ENCODE assay signal across 1 cellular context in genomic region chr5:119411935-119412623, GRCh38.
TF ChIP-seq lines count a peak whose summit lies in the region.

No MANE protein-coding gene starts in this region.

TF ChIP-seq in HEK293, 187 proteins besides CTCF, POLR2A, EP300 and RAD21 (continued from another document and continues in another):
- TF ChIP-seq, protein P1, sequence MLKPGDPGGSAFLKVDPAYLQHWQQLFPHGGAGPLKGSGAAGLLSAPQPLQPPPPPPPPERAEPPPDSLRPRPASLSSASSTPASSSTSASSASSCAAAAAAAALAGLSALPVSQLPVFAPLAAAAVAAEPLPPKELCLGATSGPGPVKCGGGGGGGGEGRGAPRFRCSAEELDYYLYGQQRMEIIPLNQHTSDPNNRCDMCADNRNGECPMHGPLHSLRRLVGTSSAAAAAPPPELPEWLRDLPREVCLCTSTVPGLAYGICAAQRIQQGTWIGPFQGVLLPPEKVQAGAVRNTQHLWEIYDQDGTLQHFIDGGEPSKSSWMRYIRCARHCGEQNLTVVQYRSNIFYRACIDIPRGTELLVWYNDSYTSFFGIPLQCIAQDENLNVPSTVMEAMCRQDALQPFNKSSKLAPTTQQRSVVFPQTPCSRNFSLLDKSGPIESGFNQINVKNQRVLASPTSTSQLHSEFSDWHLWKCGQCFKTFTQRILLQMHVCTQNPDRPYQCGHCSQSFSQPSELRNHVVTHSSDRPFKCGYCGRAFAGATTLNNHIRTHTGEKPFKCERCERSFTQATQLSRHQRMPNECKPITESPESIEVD (tag by site-specific recombination; IDR thresholded peaks at IDR 0.05), result no peak
- TF ChIP-seq KLF7 (tag by site-specific recombination; IDR thresholded peaks at IDR 0.05; ENCODE audit: borderline replicate concordance), result no peak
- no peak for TF ChIP-seq ZNF701 (tag by site-specific recombination; IDR thresholded peaks at IDR 0.05)
- TF ChIP-seq, protein P2, sequence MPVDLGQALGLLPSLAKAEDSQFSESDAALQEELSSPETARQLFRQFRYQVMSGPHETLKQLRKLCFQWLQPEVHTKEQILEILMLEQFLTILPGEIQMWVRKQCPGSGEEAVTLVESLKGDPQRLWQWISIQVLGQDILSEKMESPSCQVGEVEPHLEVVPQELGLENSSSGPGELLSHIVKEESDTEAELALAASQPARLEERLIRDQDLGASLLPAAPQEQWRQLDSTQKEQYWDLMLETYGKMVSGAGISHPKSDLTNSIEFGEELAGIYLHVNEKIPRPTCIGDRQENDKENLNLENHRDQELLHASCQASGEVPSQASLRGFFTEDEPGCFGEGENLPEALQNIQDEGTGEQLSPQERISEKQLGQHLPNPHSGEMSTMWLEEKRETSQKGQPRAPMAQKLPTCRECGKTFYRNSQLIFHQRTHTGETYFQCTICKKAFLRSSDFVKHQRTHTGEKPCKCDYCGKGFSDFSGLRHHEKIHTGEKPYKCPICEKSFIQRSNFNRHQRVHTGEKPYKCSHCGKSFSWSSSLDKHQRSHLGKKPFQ (tag by site-specific recombination; IDR thresholded peaks at IDR 0.05), result no peak
- no peak for TF ChIP-seq ZBTB11 (tag by site-specific recombination; conservative IDR thresholded peaks at IDR 0.05; ENCODE audit: low read depth)
- TF ChIP-seq ZNF26 (tag by site-specific recombination; IDR thresholded peaks at IDR 0.05), result no peak
- TF ChIP-seq, protein P3, sequence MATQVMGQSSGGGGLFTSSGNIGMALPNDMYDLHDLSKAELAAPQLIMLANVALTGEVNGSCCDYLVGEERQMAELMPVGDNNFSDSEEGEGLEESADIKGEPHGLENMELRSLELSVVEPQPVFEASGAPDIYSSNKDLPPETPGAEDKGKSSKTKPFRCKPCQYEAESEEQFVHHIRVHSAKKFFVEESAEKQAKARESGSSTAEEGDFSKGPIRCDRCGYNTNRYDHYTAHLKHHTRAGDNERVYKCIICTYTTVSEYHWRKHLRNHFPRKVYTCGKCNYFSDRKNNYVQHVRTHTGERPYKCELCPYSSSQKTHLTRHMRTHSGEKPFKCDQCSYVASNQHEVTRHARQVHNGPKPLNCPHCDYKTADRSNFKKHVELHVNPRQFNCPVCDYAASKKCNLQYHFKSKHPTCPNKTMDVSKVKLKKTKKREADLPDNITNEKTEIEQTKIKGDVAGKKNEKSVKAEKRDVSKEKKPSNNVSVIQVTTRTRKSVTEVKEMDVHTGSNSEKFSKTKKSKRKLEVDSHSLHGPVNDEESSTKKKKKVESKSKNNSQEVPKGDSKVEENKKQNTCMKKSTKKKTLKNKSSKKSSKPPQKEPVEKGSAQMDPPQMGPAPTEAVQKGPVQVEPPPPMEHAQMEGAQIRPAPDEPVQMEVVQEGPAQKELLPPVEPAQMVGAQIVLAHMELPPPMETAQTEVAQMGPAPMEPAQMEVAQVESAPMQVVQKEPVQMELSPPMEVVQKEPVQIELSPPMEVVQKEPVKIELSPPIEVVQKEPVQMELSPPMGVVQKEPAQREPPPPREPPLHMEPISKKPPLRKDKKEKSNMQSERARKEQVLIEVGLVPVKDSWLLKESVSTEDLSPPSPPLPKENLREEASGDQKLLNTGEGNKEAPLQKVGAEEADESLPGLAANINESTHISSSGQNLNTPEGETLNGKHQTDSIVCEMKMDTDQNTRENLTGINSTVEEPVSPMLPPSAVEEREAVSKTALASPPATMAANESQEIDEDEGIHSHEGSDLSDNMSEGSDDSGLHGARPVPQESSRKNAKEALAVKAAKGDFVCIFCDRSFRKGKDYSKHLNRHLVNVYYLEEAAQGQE (tag by site-specific recombination; IDR thresholded peaks at IDR 0.05), result no peak
- TF ChIP-seq, protein P4, sequence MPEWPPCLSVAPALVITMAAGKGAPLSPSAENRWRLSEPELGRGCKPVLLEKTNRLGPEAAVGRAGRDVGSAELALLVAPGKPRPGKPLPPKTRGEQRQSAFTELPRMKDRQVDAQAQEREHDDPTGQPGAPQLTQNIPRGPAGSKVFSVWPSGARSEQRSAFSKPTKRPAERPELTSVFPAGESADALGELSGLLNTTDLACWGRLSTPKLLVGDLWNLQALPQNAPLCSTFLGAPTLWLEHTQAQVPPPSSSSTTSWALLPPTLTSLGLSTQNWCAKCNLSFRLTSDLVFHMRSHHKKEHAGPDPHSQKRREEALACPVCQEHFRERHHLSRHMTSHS (tag by site-specific recombination; IDR thresholded peaks at IDR 0.05), result no peak
- no peak for TF ChIP-seq ZNF510 (tag by site-specific recombination; IDR thresholded peaks at IDR 0.05; ENCODE audit: insufficient replicate concordance)
- no peak for TF ChIP-seq ZNF274 (IDR thresholded peaks at IDR 0.05; ENCODE audit: low read length)
- no peak for TF ChIP-seq ZNF274 (tag by site-specific recombination; IDR thresholded peaks at IDR 0.05; ENCODE audit: borderline replicate concordance)
- TF ChIP-seq PRDM4 (tag by site-specific recombination; IDR thresholded peaks at IDR 0.05), result peak; percentile 98
- no peak for TF ChIP-seq ZNF549 (tag by site-specific recombination; IDR thresholded peaks at IDR 0.05)
- no peak for TF ChIP-seq ZNF621 (tag by site-specific recombination; IDR thresholded peaks at IDR 0.05)
- TF ChIP-seq, protein P5, sequence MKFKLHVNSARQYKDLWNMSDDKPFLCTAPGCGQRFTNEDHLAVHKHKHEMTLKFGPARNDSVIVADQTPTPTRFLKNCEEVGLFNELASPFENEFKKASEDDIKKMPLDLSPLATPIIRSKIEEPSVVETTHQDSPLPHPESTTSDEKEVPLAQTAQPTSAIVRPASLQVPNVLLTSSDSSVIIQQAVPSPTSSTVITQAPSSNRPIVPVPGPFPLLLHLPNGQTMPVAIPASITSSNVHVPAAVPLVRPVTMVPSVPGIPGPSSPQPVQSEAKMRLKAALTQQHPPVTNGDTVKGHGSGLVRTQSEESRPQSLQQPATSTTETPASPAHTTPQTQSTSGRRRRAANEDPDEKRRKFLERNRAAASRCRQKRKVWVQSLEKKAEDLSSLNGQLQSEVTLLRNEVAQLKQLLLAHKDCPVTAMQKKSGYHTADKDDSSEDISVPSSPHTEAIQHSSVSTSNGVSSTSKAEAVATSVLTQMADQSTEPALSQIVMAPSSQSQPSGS (tag by site-specific recombination; IDR thresholded peaks at IDR 0.05; ENCODE audit: low read depth), result no peak
- no peak for TF ChIP-seq ZNF558 (tag by site-specific recombination; IDR thresholded peaks at IDR 0.05)
- no peak for TF ChIP-seq ZNF133 (tag by site-specific recombination; IDR thresholded peaks at IDR 0.05)
- TF ChIP-seq, protein P6, sequence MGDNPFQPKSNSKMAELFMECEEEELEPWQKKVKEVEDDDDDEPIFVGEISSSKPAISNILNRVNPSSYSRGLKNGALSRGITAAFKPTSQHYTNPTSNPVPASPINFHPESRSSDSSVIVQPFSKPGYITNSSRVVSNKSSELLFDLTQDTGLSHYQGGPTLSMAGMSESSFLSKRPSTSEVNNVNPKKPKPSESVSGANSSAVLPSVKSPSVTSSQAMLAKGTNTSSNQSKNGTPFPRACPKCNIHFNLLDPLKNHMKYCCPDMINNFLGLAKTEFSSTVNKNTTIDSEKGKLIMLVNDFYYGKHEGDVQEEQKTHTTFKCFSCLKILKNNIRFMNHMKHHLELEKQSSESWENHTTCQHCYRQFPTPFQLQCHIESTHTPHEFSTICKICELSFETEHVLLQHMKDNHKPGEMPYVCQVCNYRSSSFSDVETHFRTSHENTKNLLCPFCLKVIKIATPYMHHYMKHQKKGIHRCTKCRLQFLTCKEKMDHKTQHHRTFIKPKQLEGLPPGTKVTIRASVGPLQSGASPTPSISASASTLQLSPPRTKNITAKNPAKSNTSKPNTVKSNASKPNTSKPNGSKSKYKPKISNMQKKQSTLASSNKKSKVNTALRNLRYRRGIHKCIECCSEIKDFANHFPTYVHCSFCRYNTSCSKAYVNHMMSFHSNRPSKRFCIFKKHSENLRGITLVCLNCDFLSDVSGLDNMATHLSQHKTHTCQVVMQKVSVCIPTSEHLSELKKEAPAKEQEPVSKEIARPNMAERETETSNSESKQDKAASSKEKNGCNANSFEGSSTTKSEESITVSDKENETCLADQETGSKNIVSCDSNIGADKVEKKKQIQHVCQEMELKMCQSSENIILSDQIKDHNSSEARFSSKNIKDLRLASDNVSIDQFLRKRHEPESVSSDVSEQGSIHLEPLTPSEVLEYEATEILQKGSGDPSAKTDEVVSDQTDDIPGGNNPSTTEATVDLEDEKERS (tag by site-specific recombination; IDR thresholded peaks at IDR 0.05), result no peak
- TF ChIP-seq KLF16 (tag by site-specific recombination; IDR thresholded peaks at IDR 0.05), result no peak
- TF ChIP-seq ZNF660 (tag by site-specific recombination; IDR thresholded peaks at IDR 0.05), result peak; percentile 78
- no peak for TF ChIP-seq ZNF776 (tag by site-specific recombination; IDR thresholded peaks at IDR 0.05; ENCODE audit: borderline replicate concordance)
- TF ChIP-seq ZEB2 (tag by site-specific recombination; IDR thresholded peaks at IDR 0.05), result peak; percentile 61; the same call in 1 of the 2 replicates
- TF ChIP-seq, protein P7, sequence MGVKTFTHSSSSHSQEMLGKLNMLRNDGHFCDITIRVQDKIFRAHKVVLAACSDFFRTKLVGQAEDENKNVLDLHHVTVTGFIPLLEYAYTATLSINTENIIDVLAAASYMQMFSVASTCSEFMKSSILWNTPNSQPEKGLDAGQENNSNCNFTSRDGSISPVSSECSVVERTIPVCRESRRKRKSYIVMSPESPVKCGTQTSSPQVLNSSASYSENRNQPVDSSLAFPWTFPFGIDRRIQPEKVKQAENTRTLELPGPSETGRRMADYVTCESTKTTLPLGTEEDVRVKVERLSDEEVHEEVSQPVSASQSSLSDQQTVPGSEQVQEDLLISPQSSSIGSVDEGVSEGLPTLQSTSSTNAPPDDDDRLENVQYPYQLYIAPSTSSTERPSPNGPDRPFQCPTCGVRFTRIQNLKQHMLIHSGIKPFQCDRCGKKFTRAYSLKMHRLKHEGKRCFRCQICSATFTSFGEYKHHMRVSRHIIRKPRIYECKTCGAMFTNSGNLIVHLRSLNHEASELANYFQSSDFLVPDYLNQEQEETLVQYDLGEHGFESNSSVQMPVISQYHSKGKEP (tag by site-specific recombination; IDR thresholded peaks at IDR 0.05), result no peak
- TF ChIP-seq ZNF747 (tag by site-specific recombination; IDR thresholded peaks at IDR 0.05), result no peak
- TF ChIP-seq ZNF791 (tag by site-specific recombination; IDR thresholded peaks at IDR 0.05), result no peak
- TF ChIP-seq ZNF157 (tag by site-specific recombination; IDR thresholded peaks at IDR 0.05), result no peak
- no peak for TF ChIP-seq OVOL3 (tag by site-specific recombination; IDR thresholded peaks at IDR 0.05)
- no peak for TF ChIP-seq YY2 (tag by site-specific recombination; IDR thresholded peaks at IDR 0.05)
- TF ChIP-seq ZNF610 (tag by site-specific recombination; IDR thresholded peaks at IDR 0.05; ENCODE audit: borderline replicate concordance), result no peak
